ENCODE assay signal across 8 cellular contexts in genomic region chr6:32192608-32193039, GRCh38. TPM values are rescaled to one million over a fixed set of nuclear protein-coding genes. Genes with fewer than 3 reads are reported as not detected.
DNase-seq lines count a peak whose midpoint lies in the region; ATAC-seq and TF ChIP-seq lines count a peak whose summit lies in the region.

A gene with protein sequence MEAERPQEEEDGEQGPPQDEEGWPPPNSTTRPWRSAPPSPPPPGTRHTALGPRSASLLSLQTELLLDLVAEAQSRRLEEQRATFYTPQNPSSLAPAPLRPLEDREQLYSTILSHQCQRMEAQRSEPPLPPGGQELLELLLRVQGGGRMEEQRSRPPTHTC (minus strand): TSS chr6:32192643. CDS start chr6:32192513, 130 bp downstream.

- H3K9me3 ChIP-seq in hepatocyte (ENCODE audit: low read depth), result no peaks in the 10 kb centered on the region

- H2AFZ ChIP-seq in hepatocyte, result no peak within 1 kb of the TSS

- TF ChIP-seq POLR2A in GM18505 (IDR thresholded peaks at IDR 0.05; ENCODE audit: borderline replicate concordance, extremely low read depth, insufficient read depth, insufficient read length), result peak; percentile 72

- peaks cover 59% of the 10 kb centered on the region for H3K4me1 Mint-ChIP-seq in activated naive CD8-positive, alpha-beta T cell (ENCODE audit: low read depth)

- H3K36me3 Mint-ChIP-seq in activated naive CD8-positive, alpha-beta T cell, result peaks cover 3% of the 10 kb centered on the region

- H3K27ac ChIP-seq in hepatocyte, result peak within 1 kb of the TSS; percentile 97

- H3K4me1 ChIP-seq in hepatocyte (ENCODE audit: insufficient read depth), result peaks cover 32% of the 10 kb centered on the region

- TF ChIP-seq CTCF in hepatocyte (IDR thresholded peaks at IDR 0.05; ENCODE audit: poor library complexity), result no peak

- ATAC-seq in GM18505 (IDR thresholded peaks at IDR 0.05; ENCODE audit: unreplicated experiment) (no peak), HG03460 (IDR thresholded peaks at IDR 0.05; ENCODE audit: unreplicated experiment) (no peak), GM19452 (IDR thresholded peaks at IDR 0.05; ENCODE audit: unreplicated experiment) (no peak)

- peak within 1 kb of the TSS; percentile 97 for H3K27ac Mint-ChIP-seq in activated naive CD8-positive, alpha-beta T cell

- H3K4me3 Mint-ChIP-seq in activated naive CD8-positive, alpha-beta T cell, result peak within 1 kb of the TSS; percentile 94

- H3K27me3 Mint-ChIP-seq in activated naive CD8-positive, alpha-beta T cell, result no peaks in the 10 kb centered on the region

- no peak within 1 kb of the TSS for H3K4me3 ChIP-seq in hepatocyte

- WGBS in hepatocyte (ENCODE audit: low lambda C conversion rate, missing lambda C conversion rate), result 38% methylated on average over 3 of the region's 5 CpGs

- no peaks in the 10 kb centered on the region for H3K9me2 ChIP-seq in hepatocyte (replicated peaks; ENCODE audit: insufficient read depth)

- H3K79me2 ChIP-seq in hepatocyte, result peaks cover 25% of the 10 kb centered on the region

- peak within 1 kb of the TSS; percentile 41 for H3K4me2 ChIP-seq in hepatocyte

- no peaks in the 10 kb centered on the region for H3K27me3 ChIP-seq in hepatocyte

- DNase-seq in RPMI7951 (ENCODE audit: low read depth) (peak; percentile 46), hepatocyte (ENCODE audit: low spot score) (no peak), superior temporal gyrus (ENCODE audit: extremely low spot score) (no peak)
- peak; percentile 60 to 66 for DNase-seq in stimulated activated CD4-positive, alpha-beta T cell treated with anti-CD3 and anti-CD28 coated beads, Interleukin-2, amount 100 ng/mL, for 24 hours

- H3K9me3 Mint-ChIP-seq in activated naive CD8-positive, alpha-beta T cell (ENCODE audit: low read depth), result no peaks in the 10 kb centered on the region

- no peaks in the 10 kb centered on the region for H4K20me1 ChIP-seq in hepatocyte (ENCODE audit: insufficient read depth, poor library complexity, severe bottlenecking)

- H3K36me3 ChIP-seq in hepatocyte (replicated peaks; ENCODE audit: insufficient read depth, low read depth), result no peaks in the 10 kb centered on the region

RNA-seq across cellular contexts. Expression of the gene that starts here (rescaled TPM):
- total RNA-seq in RPMI7951 (2014; rRNA removed; shearing (Covaris generic)), result 4.1 and 5.8 TPM in 2 replicates
- 1.8 and 4.3 TPM in 2 replicates for total RNA-seq in hepatocyte
- polyA plus RNA-seq in hepatocyte, result 3.4 and 5.7 TPM in 2 replicates

Comparison
In these comparisons a context has a peak if more than half of its experiments do, and no peak if none do; other contexts are left out.
1. DNase-seq: peak in RPMI7951 (single experiment) and stimulated activated CD4-positive, alpha-beta T cell treated with anti-CD3 and anti-CD28 coated beads, Interleukin-2, amount 100 ng/mL, for 24 hours (2 of 2); none in hepatocyte (single experiment) and superior temporal gyrus (single experiment).